Comparison of ENCODE assay signal across 9 cellular contexts in genomic region chr16:11597268-11597690, GRCh38. TPM values are rescaled to one million over a fixed set of nuclear protein-coding genes. Genes with fewer than 3 reads are reported as not detected.
DNase-seq lines count a peak whose midpoint lies in the region; ATAC-seq and TF ChIP-seq lines count a peak whose summit lies in the region.
"Had no signal": no experiment of that assay in that cellular context is flagged by ENCODE, and none has a peak within 500 bp of the region (broad histone marks: within the 10 kb centered on the region; RNA-seq: fewer than 3 reads in every experiment).

No MANE protein-coding gene starts in this region.

- peaks cover 15 to 19% of the 10 kb centered on the region in 2 donors for H3K4me1 Mint-ChIP-seq in stimulated activated naive B cell treated with anti-CD40 and anti-IgM and Interleukin-4, amounts not matched to agents 10 μg/mL and 1 μg/mL and 100 μg/mL, for 72 hours
- H3K4me1 Mint-ChIP-seq in endodermal cell, result no peaks in the 10 kb centered on the region

- no peak for TF ChIP-seq RAD21 in SK-N-SH (IDR thresholded peaks at IDR 0.05; ENCODE audit: low read length)

- H2AFZ ChIP-seq in SK-N-SH (ENCODE audit: low read depth), result 0 out of 2 replicates have a peak overlapping the region, but pooled peaks have one; percentile 2

- H3K9me2 ChIP-seq in SK-N-SH, result no peaks in the 10 kb centered on the region

- H3K9me3 ChIP-seq in SK-N-SH (no peaks in the 10 kb centered on the region), right cardiac atrium (ENCODE audit: control insufficient read depth, low read length) (no peaks in the 10 kb centered on the region), endodermal cell (ENCODE audit: control insufficient read depth, low read length) (no peaks in the 10 kb centered on the region)

- no peaks in the 10 kb centered on the region; a peak in 1 of 4 replicates for H3K4me1 ChIP-seq in SK-N-SH (ENCODE audit: control insufficient read depth in 1 of 2, insufficient read depth in 2 of 2, low read depth in 1 of 2, low read length in 1 of 2)
- H3K4me1 ChIP-seq in right cardiac atrium (ENCODE audit: control insufficient read depth, insufficient read depth, low read length), result no peaks in the 10 kb centered on the region
- H3K4me1 ChIP-seq in endodermal cell (ENCODE audit: control insufficient read depth, insufficient read depth, low read length), result no peaks in the 10 kb centered on the region

- CTCF ChIA-PET in SK-N-SH (lab: Yijun Ruan, JAX), result interaction anchor here (0.6 kb wide), 1 partner anchor 45 kb away, joined by 3 read pairs; no protein-coding TSS in a partner anchor

- H3K27me3 Mint-ChIP-seq in stimulated activated naive B cell treated with anti-CD40 and anti-IgM and Interleukin-4, amounts not matched to agents 10 μg/mL and 1 μg/mL and 100 μg/mL, for 72 hours, result peaks cover 0 to 4% of the 10 kb centered on the region in 2 donors
- H3K27me3 Mint-ChIP-seq in endodermal cell (ENCODE audit: insufficient read depth), result no peaks in the 10 kb centered on the region

- POLR2A ChIA-PET in SK-N-SH (lab: Yijun Ruan, JAX), result no interaction called here

- no peak for TF ChIP-seq EP300 in SK-N-SH (IDR thresholded peaks at IDR 0.05; ENCODE audit: borderline replicate concordance in 1 of 2, low read depth in 1 of 2, low read length in 1 of 2)

- H3K9me3 Mint-ChIP-seq in stimulated activated naive B cell treated with anti-CD40 and anti-IgM and Interleukin-4, amounts not matched to agents 10 μg/mL and 1 μg/mL and 100 μg/mL, for 72 hours, result no peaks in the 10 kb centered on the region
- H3K9me3 Mint-ChIP-seq in endodermal cell, result no peaks in the 10 kb centered on the region

- H3K9ac ChIP-seq in SK-N-SH (no peak overlapping the region), endodermal cell (ENCODE audit: extremely low read depth, low read length, poor library complexity, severe bottlenecking) (no peak overlapping the region)

- no peaks in the 10 kb centered on the region for H4K20me1 ChIP-seq in SK-N-SH (ENCODE audit: insufficient read depth)

- no peaks in the 10 kb centered on the region for H3K36me3 Mint-ChIP-seq in stimulated activated naive B cell treated with anti-CD40 and anti-IgM and Interleukin-4, amounts not matched to agents 10 μg/mL and 1 μg/mL and 100 μg/mL, for 72 hours
- no peaks in the 10 kb centered on the region for H3K36me3 Mint-ChIP-seq in endodermal cell (ENCODE audit: low read depth)

- TF ChIP-seq CTCF in SK-N-SH (IDR thresholded peaks at IDR 0.05) (no peak), endodermal cell (conservative IDR thresholded peaks at IDR 0.05) (no peak)

- H3K4me3 Mint-ChIP-seq in stimulated activated naive B cell treated with anti-CD40 and anti-IgM and Interleukin-4, amounts not matched to agents 10 μg/mL and 1 μg/mL and 100 μg/mL, for 72 hours, result no peak overlapping the region
- H3K4me3 Mint-ChIP-seq in endodermal cell, result no peak overlapping the region

- intact Hi-C loops in right cardiac atrium (cut with DNase I), result no loop called here

- H3K4me2 ChIP-seq in SK-N-SH, result no peak overlapping the region

- H3K27me3 ChIP-seq in SK-N-SH (ENCODE audit: insufficient read depth) (no peaks in the 10 kb centered on the region), right cardiac atrium (ENCODE audit: control insufficient read depth, insufficient read depth) (no peaks in the 10 kb centered on the region), endodermal cell (ENCODE audit: control insufficient read depth, insufficient read depth, low read length, poor library complexity, severe bottlenecking) (no peaks in the 10 kb centered on the region)

- H3K36me3 ChIP-seq in SK-N-SH (replicated peaks in 1 of 2; ENCODE audit: control insufficient read depth in 1 of 2, insufficient read depth in 2 of 2, low read length in 1 of 2) (no peaks in the 10 kb centered on the region), endodermal cell (ENCODE audit: control insufficient read depth, insufficient read depth, low read length) (no peaks in the 10 kb centered on the region)

- H3F3A ChIP-seq in SK-N-SH (replicated peaks; ENCODE audit: insufficient read depth), result no peaks in the 10 kb centered on the region

- ATAC-seq in right cardiac atrium (peak; percentile 62 to 71), GM19023 (IDR thresholded peaks at IDR 0.05; ENCODE audit: unreplicated experiment) (no peak), HG03571 (IDR thresholded peaks at IDR 0.05; ENCODE audit: unreplicated experiment) (no peak)
- ATAC-seq in stimulated activated naive B cell treated with anti-CD40 and anti-IgM and Interleukin-4, amounts not matched to agents 10 μg/mL and 1 μg/mL and 100 μg/mL, for 72 hours (replicated peaks), result peak; percentile 78 to 79

- peak overlapping the region; percentile 47 for H3K27ac Mint-ChIP-seq in stimulated activated naive B cell treated with anti-CD40 and anti-IgM and Interleukin-4, amounts not matched to agents 10 μg/mL and 1 μg/mL and 100 μg/mL, for 72 hours
- no peak overlapping the region for H3K27ac Mint-ChIP-seq in endodermal cell

- H3K4me3 ChIP-seq in SK-N-SH (ENCODE audit: low read depth in 2 of 2, low read length in 1 of 2) (no peak overlapping the region), right cardiac atrium (ENCODE audit: low read length) (no peak overlapping the region), endodermal cell (ENCODE audit: low read length) (no peak overlapping the region)

- WGBS in SK-N-SH (ENCODE audit: low lambda C conversion rate), result 52% methylated on average over 5 of the region's 5 CpGs
- WGBS in right cardiac atrium, result 52% methylated on average over 5 of the region's 5 CpGs
- WGBS in endodermal cell (ENCODE audit: insufficient coverage in 1 of 2, insufficient read length in 1 of 2), 2 experiments, result 90 to 100% methylated on average over 1 to 4 of the region's 5 CpGs

- no peaks in the 10 kb centered on the region for H3K79me2 ChIP-seq in SK-N-SH (ENCODE audit: insufficient read depth)

- DNase-seq in H4 (ENCODE audit: low spot score), result peak; percentile 56
- DNase-seq in SK-N-SH, result no peak
- peak in 1 of 3 donors; percentile 55 for DNase-seq in right cardiac atrium
- no peak for DNase-seq in stimulated activated naive B cell treated with anti-CD40 and anti-IgM and Interleukin-4, amounts not matched to agents 10 μg/mL and 1 μg/mL and 100 μg/mL, for 72 hours
- no peak for DNase-seq in endodermal cell
- DNase-seq in stimulated activated CD4-positive, alpha-beta T cell treated with anti-CD3 and anti-CD28 coated beads, Interleukin-1b, Interleukin-23, amount 100 ng/mL, for 48 hours, result no peak
- DNase-seq: NCI-H1436 had no signal

- H3K27ac ChIP-seq in SK-N-SH (ENCODE audit: low read depth in 2 of 2, low read length in 1 of 2) (no peak overlapping the region), right cardiac atrium (ENCODE audit: low read length) (peak overlapping the region; percentile 56), endodermal cell (ENCODE audit: low read depth, low read length) (no peak overlapping the region)

TF ChIP-seq in SK-N-SH, 30 proteins besides CTCF, POLR2A, EP300 and RAD21:
- no peak for TF ChIP-seq EZH2phosphoT487 (IDR thresholded peaks at IDR 0.05; ENCODE audit: borderline replicate concordance, low read depth)

RNA-seq across cellular contexts. Expression of gene LITAF, which starts 10.6 kb away (rescaled TPM):
- 98.1 and 120 TPM in 2 replicates for total RNA-seq in H4 (2014; rRNA removed; shearing (Covaris generic))
- polyA plus RNA-seq in SK-N-SH (2012; rRNA removed) (26.6 and 45.7 TPM in 2 replicates), right cardiac atrium (25.7 TPM)
- 30.2 and 34.1 TPM in 2 replicates for polyA plus RNA-seq in SK-N-SH (2012; cell fraction: cytosol; rRNA removed)
- 12.8 and 22.5 TPM in 2 replicates for polyA plus RNA-seq in SK-N-SH (2012; cell fraction: nucleus; rRNA removed)
- total RNA-seq in right cardiac atrium (10 to 100 TPM; 54.0 to 76.5 (median 65.3) TPM), endodermal cell (10 to 100 TPM; 36.6 to 62.9 TPM)
- polyA plus RNA-seq in endodermal cell (2013, experiment 1 of 2), result 85.2 TPM
- 71.3 TPM for polyA plus RNA-seq in endodermal cell (2013, experiment 2 of 2)

Comparison
In these comparisons a context has a peak if more than half of its experiments do, and no peak if none do; other contexts are left out.
1. ATAC-seq: peak in right cardiac atrium (2 of 2) and stimulated activated naive B cell treated with anti-CD40 and anti-IgM and Interleukin-4, amounts not matched to agents 10 μg/mL and 1 μg/mL and 100 μg/mL, for 72 hours (2 of 2); none in GM19023 (single experiment) and HG03571 (single experiment).